Comparison of ENCODE assay signal across 1 cellular context in the genomic region with DNA sequence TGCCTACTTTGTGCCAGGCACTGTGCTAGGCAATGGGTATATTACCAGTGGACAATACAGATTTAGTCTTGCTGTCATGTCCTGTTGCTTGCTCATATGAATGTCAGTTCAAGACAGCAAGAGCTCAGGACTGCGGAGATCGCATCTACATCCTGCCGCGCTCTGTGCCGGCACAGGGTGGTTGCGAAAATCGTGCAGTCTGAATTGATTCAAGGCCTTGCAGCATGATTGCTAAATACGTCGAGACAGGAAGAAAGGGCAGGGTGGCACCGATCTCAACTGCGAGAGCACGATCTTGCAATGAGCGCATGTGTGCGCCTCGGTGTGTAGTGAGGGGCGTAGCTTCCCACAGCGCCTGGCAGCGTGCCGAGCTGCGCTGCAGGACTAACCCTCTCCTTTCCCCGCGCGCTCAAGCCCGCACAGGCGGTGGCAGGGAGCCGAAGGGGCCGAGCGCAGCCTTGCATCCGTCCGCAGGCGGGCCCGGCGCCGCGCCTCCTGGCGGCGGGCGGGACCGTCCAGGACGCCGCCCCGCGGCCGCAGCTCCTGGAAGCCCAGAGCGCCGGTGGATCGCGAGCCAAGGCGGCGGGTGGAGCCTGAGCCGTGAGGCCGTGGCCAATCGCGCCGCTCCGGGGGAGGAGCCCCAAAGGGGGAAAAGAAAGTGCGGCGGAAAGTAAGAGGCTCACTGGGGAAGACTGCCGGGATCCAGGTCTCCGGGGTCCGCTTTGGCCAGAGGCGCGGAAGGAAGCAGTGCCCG.
TF ChIP-seq lines count a peak whose summit lies in the region.

A gene with protein sequence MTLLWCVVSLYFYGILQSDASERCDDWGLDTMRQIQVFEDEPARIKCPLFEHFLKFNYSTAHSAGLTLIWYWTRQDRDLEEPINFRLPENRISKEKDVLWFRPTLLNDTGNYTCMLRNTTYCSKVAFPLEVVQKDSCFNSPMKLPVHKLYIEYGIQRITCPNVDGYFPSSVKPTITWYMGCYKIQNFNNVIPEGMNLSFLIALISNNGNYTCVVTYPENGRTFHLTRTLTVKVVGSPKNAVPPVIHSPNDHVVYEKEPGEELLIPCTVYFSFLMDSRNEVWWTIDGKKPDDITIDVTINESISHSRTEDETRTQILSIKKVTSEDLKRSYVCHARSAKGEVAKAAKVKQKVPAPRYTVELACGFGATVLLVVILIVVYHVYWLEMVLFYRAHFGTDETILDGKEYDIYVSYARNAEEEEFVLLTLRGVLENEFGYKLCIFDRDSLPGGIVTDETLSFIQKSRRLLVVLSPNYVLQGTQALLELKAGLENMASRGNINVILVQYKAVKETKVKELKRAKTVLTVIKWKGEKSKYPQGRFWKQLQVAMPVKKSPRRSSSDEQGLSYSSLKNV (plus strand): TSS at position 677 of the 754 bp plus-strand sequence. CDS start 50,205 bp downstream, outside the sequence.

TF ChIP-seq in H1, 55 proteins besides CTCF, POLR2A, EP300 and RAD21 (continues in another document):
- TF ChIP-seq RFX5 (IDR thresholded peaks at IDR 0.05; ENCODE audit: borderline replicate concordance, low read depth, low read length), result no peak
- TF ChIP-seq CREB1 (IDR thresholded peaks at IDR 0.05), result no peak
- no peak for TF ChIP-seq SIX5 (IDR thresholded peaks at IDR 0.05; ENCODE audit: low read depth, low read length)
- peak in 1 of 2 experiments; percentile 35; a peak in 1 of 4 replicates for TF ChIP-seq SIN3A (conservative IDR thresholded peaks at IDR 0.05 in 1 of 2, IDR thresholded peaks at IDR 0.05 in 1 of 2; ENCODE audit: low read depth in 1 of 2, low read length in 2 of 2)
- TF ChIP-seq SRF (IDR thresholded peaks at IDR 0.05; ENCODE audit: low read depth, low read length), result peak; percentile 19; the same call in 1 of the 2 replicates
- TF ChIP-seq SP2 (IDR thresholded peaks at IDR 0.05; ENCODE audit: low read length), result no peak
- TF ChIP-seq PHF8 (conservative IDR thresholded peaks at IDR 0.05; ENCODE audit: low read depth, low read length), result peak; percentile 52; the same call in 1 of the 2 replicates
- TF ChIP-seq, protein P1, sequence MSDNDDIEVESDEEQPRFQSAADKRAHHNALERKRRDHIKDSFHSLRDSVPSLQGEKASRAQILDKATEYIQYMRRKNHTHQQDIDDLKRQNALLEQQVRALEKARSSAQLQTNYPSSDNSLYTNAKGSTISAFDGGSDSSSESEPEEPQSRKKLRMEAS (IDR thresholded peaks at IDR 0.05), result peak; percentile 86; the same call in 1 of the 2 replicates
- no peak for TF ChIP-seq RXRA (IDR thresholded peaks at IDR 0.05; ENCODE audit: insufficient read depth, low read depth, low read length)
- TF ChIP-seq CBX5 (IDR thresholded peaks at IDR 0.05; ENCODE audit: low read depth, low read length), result no peak
- TF ChIP-seq ASH2L (IDR thresholded peaks at IDR 0.05; ENCODE audit: low read length), result peak; percentile 90
- TF ChIP-seq SP4 (IDR thresholded peaks at IDR 0.05; ENCODE audit: low read length), result no peak
- TF ChIP-seq CHD1 (IDR thresholded peaks at IDR 0.05; ENCODE audit: low read depth, low read length), result no peak
- no peak for TF ChIP-seq RNF2 (IDR thresholded peaks at IDR 0.05; ENCODE audit: borderline replicate concordance, low read depth, low read length, missing control alignments, poor library complexity, severe bottlenecking)
- TF ChIP-seq CEBPB (IDR thresholded peaks at IDR 0.05; ENCODE audit: low read depth, low read length), result peak; percentile 64
- peak; percentile 24 for TF ChIP-seq SAP30 (IDR thresholded peaks at IDR 0.05; ENCODE audit: insufficient read depth, insufficient replicate concordance, low read length)
- peak; percentile 58 for TF ChIP-seq CTBP2 (IDR thresholded peaks at IDR 0.05; ENCODE audit: borderline replicate concordance, insufficient read depth, insufficient read length, low read length)
- no peak for TF ChIP-seq BACH1 (IDR thresholded peaks at IDR 0.05; ENCODE audit: low read length)
- TF ChIP-seq SP1 (IDR thresholded peaks at IDR 0.05; ENCODE audit: low read depth, low read length), result 0 out of 2 replicates have a peak, but pooled peaks have one; percentile 19
- TF ChIP-seq RBBP5 (IDR thresholded peaks at IDR 0.05; ENCODE audit: borderline replicate concordance, low read depth, low read length), result peak; percentile 76
- no peak for TF ChIP-seq ZNF274 (IDR thresholded peaks at IDR 0.05; ENCODE audit: borderline replicate concordance, extremely low read depth, low read length)
- TF ChIP-seq BCL11A (IDR thresholded peaks at IDR 0.05; ENCODE audit: low read depth in 2 of 2, low read length in 2 of 2), result no peak
- 0 out of 2 replicates have a peak, but pooled peaks have one; percentile 36 for TF ChIP-seq TAF1 (IDR thresholded peaks at IDR 0.05; ENCODE audit: low read depth, low read length)
- TF ChIP-seq NRF1 (IDR thresholded peaks at IDR 0.05; ENCODE audit: low read depth, low read length), result no peak
- peak; percentile 83 for TF ChIP-seq KDM4A (IDR thresholded peaks at IDR 0.05; ENCODE audit: low read depth, low read length, severe bottlenecking)
- TF ChIP-seq KDM5A (IDR thresholded peaks at IDR 0.05; ENCODE audit: low read length), result no peak
- no peak; the same call in 1 of the 2 replicates for TF ChIP-seq TEAD4 (IDR thresholded peaks at IDR 0.05; ENCODE audit: low read depth, low read length)
- no peak for TF ChIP-seq JUND (IDR thresholded peaks at IDR 0.05; ENCODE audit: low read length)
- TF ChIP-seq JUN (IDR thresholded peaks at IDR 0.05; ENCODE audit: low read depth, low read length), result no peak
- TF ChIP-seq HDAC6 (IDR thresholded peaks at IDR 0.05; ENCODE audit: low read depth, low read length), result no peak
- TF ChIP-seq HDAC2 (IDR thresholded peaks at IDR 0.05; ENCODE audit: borderline replicate concordance in 1 of 2, low read depth in 2 of 2, low read length in 2 of 2), result peak; percentile 2 to 39; a peak in 1 of 4 replicates
- TF ChIP-seq EGR1 (IDR thresholded peaks at IDR 0.05; ENCODE audit: borderline replicate concordance, low read depth, low read length), result no peak
- no peak for TF ChIP-seq SUZ12 (IDR thresholded peaks at IDR 0.05; ENCODE audit: low read length)
- TF ChIP-seq, protein P2, sequence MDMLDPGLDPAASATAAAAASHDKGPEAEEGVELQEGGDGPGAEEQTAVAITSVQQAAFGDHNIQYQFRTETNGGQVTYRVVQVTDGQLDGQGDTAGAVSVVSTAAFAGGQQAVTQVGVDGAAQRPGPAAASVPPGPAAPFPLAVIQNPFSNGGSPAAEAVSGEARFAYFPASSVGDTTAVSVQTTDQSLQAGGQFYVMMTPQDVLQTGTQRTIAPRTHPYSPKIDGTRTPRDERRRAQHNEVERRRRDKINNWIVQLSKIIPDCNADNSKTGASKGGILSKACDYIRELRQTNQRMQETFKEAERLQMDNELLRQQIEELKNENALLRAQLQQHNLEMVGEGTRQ (IDR thresholded peaks at IDR 0.05; ENCODE audit: low read length), result no peak
- TF ChIP-seq POU5F1 (IDR thresholded peaks at IDR 0.05; ENCODE audit: low read depth, low read length), result no peak
- TF ChIP-seq TAF7 (optimal IDR thresholded peaks at IDR 0.05; ENCODE audit: borderline replicate concordance, low read depth, low read length), result peak; percentile 42
- no peak for TF ChIP-seq POLR2AphosphoS5 (IDR thresholded peaks at IDR 0.05; ENCODE audit: low read depth, low read length)
- no peak for TF ChIP-seq FOSL1 (IDR thresholded peaks at IDR 0.05; ENCODE audit: insufficient read depth, low read depth, low read length)
- TF ChIP-seq BRCA1 (IDR thresholded peaks at IDR 0.05; ENCODE audit: low read depth, low read length), result no peak
- TF ChIP-seq KDM1A (IDR thresholded peaks at IDR 0.05; ENCODE audit: borderline replicate concordance, low read length), result peak; percentile 10; the same call in 1 of the 2 replicates
- peak; percentile 45 for TF ChIP-seq EZH2 (IDR thresholded peaks at IDR 0.05; ENCODE audit: low read depth, low read length, severe bottlenecking)
- peak; percentile 48; the same call in 1 of the 2 replicates for TF ChIP-seq TBP (IDR thresholded peaks at IDR 0.05; ENCODE audit: low read depth, low read length)
- TF ChIP-seq CBX8 (IDR thresholded peaks at IDR 0.05; ENCODE audit: borderline replicate concordance, low read depth, low read length), result no peak
- TF ChIP-seq GABPA (IDR thresholded peaks at IDR 0.05; ENCODE audit: borderline replicate concordance, insufficient read depth, low read length), result peak; percentile 72; the same call in 1 of the 2 replicates
- TF ChIP-seq TCF12 (IDR thresholded peaks at IDR 0.05; ENCODE audit: low read depth, low read length), result no peak
- no peak for TF ChIP-seq CHD2 (IDR thresholded peaks at IDR 0.05; ENCODE audit: low read length)
- TF ChIP-seq, protein P3, sequence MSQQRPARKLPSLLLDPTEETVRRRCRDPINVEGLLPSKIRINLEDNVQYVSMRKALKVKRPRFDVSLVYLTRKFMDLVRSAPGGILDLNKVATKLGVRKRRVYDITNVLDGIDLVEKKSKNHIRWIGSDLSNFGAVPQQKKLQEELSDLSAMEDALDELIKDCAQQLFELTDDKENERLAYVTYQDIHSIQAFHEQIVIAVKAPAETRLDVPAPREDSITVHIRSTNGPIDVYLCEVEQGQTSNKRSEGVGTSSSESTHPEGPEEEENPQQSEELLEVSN (IDR thresholded peaks at IDR 0.05), result peak; percentile 69
- no peak for TF ChIP-seq SIRT6 (IDR thresholded peaks at IDR 0.05; ENCODE audit: low read length)
- TF ChIP-seq, protein P4, sequence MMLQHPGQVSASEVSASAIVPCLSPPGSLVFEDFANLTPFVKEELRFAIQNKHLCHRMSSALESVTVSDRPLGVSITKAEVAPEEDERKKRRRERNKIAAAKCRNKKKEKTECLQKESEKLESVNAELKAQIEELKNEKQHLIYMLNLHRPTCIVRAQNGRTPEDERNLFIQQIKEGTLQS (IDR thresholded peaks at IDR 0.05; ENCODE audit: insufficient read depth, low read depth, low read length), result no peak
- TF ChIP-seq NANOG (IDR thresholded peaks at IDR 0.05; ENCODE audit: insufficient read depth, low read depth, low read length, poor library complexity, severe bottlenecking), result no peak
- TF ChIP-seq, protein P5, sequence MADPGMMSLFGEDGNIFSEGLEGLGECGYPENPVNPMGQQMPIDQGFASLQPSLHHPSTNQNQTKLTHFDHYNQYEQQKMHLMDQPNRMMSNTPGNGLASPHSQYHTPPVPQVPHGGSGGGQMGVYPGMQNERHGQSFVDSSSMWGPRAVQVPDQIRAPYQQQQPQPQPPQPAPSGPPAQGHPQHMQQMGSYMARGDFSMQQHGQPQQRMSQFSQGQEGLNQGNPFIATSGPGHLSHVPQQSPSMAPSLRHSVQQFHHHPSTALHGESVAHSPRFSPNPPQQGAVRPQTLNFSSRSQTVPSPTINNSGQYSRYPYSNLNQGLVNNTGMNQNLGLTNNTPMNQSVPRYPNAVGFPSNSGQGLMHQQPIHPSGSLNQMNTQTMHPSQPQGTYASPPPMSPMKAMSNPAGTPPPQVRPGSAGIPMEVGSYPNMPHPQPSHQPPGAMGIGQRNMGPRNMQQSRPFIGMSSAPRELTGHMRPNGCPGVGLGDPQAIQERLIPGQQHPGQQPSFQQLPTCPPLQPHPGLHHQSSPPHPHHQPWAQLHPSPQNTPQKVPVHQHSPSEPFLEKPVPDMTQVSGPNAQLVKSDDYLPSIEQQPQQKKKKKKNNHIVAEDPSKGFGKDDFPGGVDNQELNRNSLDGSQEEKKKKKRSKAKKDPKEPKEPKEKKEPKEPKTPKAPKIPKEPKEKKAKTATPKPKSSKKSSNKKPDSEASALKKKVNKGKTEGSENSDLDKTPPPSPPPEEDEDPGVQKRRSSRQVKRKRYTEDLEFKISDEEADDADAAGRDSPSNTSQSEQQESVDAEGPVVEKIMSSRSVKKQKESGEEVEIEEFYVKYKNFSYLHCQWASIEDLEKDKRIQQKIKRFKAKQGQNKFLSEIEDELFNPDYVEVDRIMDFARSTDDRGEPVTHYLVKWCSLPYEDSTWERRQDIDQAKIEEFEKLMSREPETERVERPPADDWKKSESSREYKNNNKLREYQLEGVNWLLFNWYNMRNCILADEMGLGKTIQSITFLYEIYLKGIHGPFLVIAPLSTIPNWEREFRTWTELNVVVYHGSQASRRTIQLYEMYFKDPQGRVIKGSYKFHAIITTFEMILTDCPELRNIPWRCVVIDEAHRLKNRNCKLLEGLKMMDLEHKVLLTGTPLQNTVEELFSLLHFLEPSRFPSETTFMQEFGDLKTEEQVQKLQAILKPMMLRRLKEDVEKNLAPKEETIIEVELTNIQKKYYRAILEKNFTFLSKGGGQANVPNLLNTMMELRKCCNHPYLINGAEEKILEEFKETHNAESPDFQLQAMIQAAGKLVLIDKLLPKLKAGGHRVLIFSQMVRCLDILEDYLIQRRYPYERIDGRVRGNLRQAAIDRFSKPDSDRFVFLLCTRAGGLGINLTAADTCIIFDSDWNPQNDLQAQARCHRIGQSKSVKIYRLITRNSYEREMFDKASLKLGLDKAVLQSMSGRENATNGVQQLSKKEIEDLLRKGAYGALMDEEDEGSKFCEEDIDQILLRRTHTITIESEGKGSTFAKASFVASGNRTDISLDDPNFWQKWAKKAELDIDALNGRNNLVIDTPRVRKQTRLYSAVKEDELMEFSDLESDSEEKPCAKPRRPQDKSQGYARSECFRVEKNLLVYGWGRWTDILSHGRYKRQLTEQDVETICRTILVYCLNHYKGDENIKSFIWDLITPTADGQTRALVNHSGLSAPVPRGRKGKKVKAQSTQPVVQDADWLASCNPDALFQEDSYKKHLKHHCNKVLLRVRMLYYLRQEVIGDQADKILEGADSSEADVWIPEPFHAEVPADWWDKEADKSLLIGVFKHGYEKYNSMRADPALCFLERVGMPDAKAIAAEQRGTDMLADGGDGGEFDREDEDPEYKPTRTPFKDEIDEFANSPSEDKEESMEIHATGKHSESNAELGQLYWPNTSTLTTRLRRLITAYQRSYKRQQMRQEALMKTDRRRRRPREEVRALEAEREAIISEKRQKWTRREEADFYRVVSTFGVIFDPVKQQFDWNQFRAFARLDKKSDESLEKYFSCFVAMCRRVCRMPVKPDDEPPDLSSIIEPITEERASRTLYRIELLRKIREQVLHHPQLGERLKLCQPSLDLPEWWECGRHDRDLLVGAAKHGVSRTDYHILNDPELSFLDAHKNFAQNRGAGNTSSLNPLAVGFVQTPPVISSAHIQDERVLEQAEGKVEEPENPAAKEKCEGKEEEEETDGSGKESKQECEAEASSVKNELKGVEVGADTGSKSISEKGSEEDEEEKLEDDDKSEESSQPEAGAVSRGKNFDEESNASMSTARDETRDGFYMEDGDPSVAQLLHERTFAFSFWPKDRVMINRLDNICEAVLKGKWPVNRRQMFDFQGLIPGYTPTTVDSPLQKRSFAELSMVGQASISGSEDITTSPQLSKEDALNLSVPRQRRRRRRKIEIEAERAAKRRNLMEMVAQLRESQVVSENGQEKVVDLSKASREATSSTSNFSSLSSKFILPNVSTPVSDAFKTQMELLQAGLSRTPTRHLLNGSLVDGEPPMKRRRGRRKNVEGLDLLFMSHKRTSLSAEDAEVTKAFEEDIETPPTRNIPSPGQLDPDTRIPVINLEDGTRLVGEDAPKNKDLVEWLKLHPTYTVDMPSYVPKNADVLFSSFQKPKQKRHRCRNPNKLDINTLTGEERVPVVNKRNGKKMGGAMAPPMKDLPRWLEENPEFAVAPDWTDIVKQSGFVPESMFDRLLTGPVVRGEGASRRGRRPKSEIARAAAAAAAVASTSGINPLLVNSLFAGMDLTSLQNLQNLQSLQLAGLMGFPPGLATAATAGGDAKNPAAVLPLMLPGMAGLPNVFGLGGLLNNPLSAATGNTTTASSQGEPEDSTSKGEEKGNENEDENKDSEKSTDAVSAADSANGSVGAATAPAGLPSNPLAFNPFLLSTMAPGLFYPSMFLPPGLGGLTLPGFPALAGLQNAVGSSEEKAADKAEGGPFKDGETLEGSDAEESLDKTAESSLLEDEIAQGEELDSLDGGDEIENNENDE (IDR thresholded peaks at IDR 0.05; ENCODE audit: insufficient replicate concordance, low read length), result no peak
- TF ChIP-seq YY1 (IDR thresholded peaks at IDR 0.05; ENCODE audit: low read depth, low read length), result no peak; the same call in 1 of the 2 replicates
- no peak for TF ChIP-seq GTF2F1 (IDR thresholded peaks at IDR 0.05; ENCODE audit: borderline replicate concordance, low read depth, low read length)
